In genomic region chr19:8252922-8253589, GRCh38 we compare ENCODE assay signal across 8 cellular contexts. TPM values are rescaled to one million over a fixed set of nuclear protein-coding genes. Genes with fewer than 3 reads are reported as not detected.
DNase-seq lines count a peak whose midpoint lies in the region; ATAC-seq and TF ChIP-seq lines count a peak whose summit lies in the region.

No MANE protein-coding gene starts in this region.

- DNase-seq in ELF-1 (ENCODE audit: low read depth, low spot score), result peak; percentile 92
- DNase-seq in LoVo (ENCODE audit: low spot score), result peak; percentile 76
- peak; percentile 54 to 78 for DNase-seq in SJSA1 (ENCODE audit: low read depth in 1 of 2, low spot score in 2 of 2)
- DNase-seq in activated effector memory CD4-positive, alpha-beta T cell treated with Interleukin-2 at 50 U/mL for 16 hours, result peak; percentile 71
- peak; percentile 44 to 88 for DNase-seq in foreskin fibroblast
- DNase-seq in occipital lobe (lab: John Stamatoyannopoulos, UW), result peak; percentile 49
- DNase-seq in thoracic aorta (ENCODE audit: low spot score), result peak; percentile 36

- H3K36me3 ChIP-seq in SJSA1 (no peaks in the 10 kb centered on the region), thoracic aorta (peaks cover 21% of the 10 kb centered on the region)

- no peaks in the 10 kb centered on the region for H3K9me3 ChIP-seq in SJSA1 (replicated peaks)
- no peaks in the 10 kb centered on the region for H3K9me3 ChIP-seq in thoracic aorta

- H3K4me1 ChIP-seq in SJSA1 (replicated peaks) (no peaks in the 10 kb centered on the region), thoracic aorta (ENCODE audit: control insufficient read depth in 1 of 2, low read depth in 2 of 2) (peaks cover 5 to 13% of the 10 kb centered on the region in 2 donors)

- TF ChIP-seq CTCF in foreskin fibroblast (IDR thresholded peaks at IDR 0.05; ENCODE audit: low read depth, low read length) (peak; percentile 94), thoracic aorta (IDR thresholded peaks at IDR 0.05) (peak; percentile 88)

- H3K27ac ChIP-seq in SJSA1 (no peak overlapping the region), thoracic aorta (no peak overlapping the region)

- ATAC-seq in thoracic aorta (ENCODE audit: insufficient number of reproducible peaks, low FRiP score, low read depth) (no peak), GM19328 (IDR thresholded peaks at IDR 0.05; ENCODE audit: unreplicated experiment) (no peak)

- H3K4me3 ChIP-seq in SJSA1, result no peak overlapping the region
- H3K4me3 ChIP-seq in foreskin fibroblast (ENCODE audit: low read depth in 1 of 2, low read length in 2 of 2), result no peak overlapping the region
- H3K4me3 ChIP-seq in thoracic aorta, result no peak overlapping the region

- H3K27me3 ChIP-seq in SJSA1 (replicated peaks) (peaks cover 12% of the 10 kb centered on the region), thoracic aorta (replicated peaks; ENCODE audit: insufficient read depth) (no peaks in the 10 kb centered on the region)

RNA-seq across cellular contexts. Expression of gene CERS4, which starts 43.9 kb away (rescaled TPM):
- total RNA-seq in SJSA1 (2014; rRNA removed; shearing (Covaris generic)), result not detected in 2 replicates
- total RNA-seq in occipital lobe (50.7 TPM), thoracic aorta (10 to 100 TPM; 21.9 to 29.7 TPM)

RNA-seq across cellular contexts. Expression of gene CD320, which starts 55.1 kb away (rescaled TPM):
- total RNA-seq in SJSA1 (2014; rRNA removed; shearing (Covaris generic)), result 113 and 154 TPM in 2 replicates
- total RNA-seq in occipital lobe, result 13.4 TPM
- total RNA-seq in thoracic aorta, result 10 to 100 TPM; 21.7 to 58.1 TPM

Comparison
In these comparisons a context has a peak if more than half of its experiments do, and no peak if none do; other contexts are left out.
1. DNase-seq: peak in every context shown above with its lines; median percentile 92 in ELF-1; 76 in LoVo; 71 in activated effector memory CD4-positive, alpha-beta T cell treated with Interleukin-2 at 50 U/mL for 16 hours; 66 in SJSA1; 66 in foreskin fibroblast; 49 in occipital lobe; 36 in thoracic aorta.
2. RNA of gene CERS4, which starts 43.9 kb away (total RNA-seq): 50.7 TPM in occipital lobe (single experiment) and 21.9 to 29.7 TPM in thoracic aorta; not detected in SJSA1; every median in the first group is over 10 times any median in the second.